ENCODE assay signal across 8 cellular contexts in the genomic region with DNA sequence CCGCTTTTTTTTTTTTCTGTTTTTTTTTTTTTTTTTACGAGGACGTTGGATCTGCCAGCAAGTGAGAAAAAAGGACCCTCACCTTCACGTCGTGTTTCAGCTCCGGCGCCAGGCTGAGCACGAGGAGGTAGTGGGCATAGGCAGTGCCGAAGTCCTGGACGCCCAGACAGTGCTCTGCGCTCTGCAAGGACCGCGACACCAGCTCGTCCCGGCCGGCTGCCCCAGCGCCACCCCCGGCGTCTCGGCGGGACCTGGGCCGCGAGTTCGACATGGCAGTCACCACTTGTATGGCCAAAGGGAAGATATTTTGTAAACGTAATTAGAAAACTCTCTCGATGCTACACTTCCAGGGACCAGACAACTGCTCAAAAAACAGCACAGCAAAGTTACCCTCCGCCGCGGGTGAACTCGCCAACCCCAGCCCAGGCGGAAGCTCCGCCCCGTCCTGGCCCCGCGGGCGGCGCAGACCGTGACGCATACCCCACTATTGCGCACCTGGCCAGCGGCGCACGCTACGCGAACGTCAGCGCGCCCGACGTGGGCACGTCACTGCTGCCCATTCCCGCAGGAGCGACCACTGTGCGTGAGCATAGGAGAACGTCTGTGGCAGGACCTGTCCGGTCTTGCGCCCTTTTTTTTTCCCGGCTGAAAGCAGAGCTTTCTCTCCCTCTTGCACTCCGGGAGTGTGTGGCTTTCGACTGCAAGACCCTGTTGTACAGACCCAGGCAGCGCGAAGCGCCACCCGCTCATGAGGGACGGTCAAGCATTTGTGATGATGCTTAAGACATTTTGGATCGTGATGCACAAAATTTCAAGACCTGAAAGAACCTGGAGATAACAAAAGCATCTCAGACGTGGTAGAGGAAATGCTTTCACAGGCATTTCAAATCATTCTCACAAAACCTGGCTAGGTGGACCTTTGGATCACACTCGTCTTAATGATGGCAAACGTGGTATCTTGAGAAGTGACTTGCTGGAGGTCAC.
DNase-seq lines count a peak whose midpoint lies in the region; ATAC-seq and TF ChIP-seq lines count a peak whose summit lies in the region.

TSS of gene PRMT9 (minus strand) at position 447 of the 984 bp plus-strand sequence. CDS start at position 271, 176 bp downstream.

- ATAC-seq in GM18873 (IDR thresholded peaks at IDR 0.05; ENCODE audit: low FRiP score, unreplicated experiment), result peak; percentile 99
- peak; percentile 99 for ATAC-seq in HG03135 (IDR thresholded peaks at IDR 0.05; ENCODE audit: unreplicated experiment)

- TF ChIP-seq CTCF in AG09309 (IDR thresholded peaks at IDR 0.05; ENCODE audit: control insufficient read depth, insufficient read depth, low read depth, low read length, missing control alignments), result no peak

- H3K4me3 ChIP-seq in AG09309 (ENCODE audit: control insufficient read depth, low read depth, low read length), result peak within 1 kb of the TSS; percentile 85

- DNase-seq in AG09309 (ENCODE audit: low read depth) (peak; percentile 73), NCI-H2227 (lab: John Stamatoyannopoulos, UW; ENCODE audit: unreplicated experiment) (peak; percentile 92), cerebellar cortex (ENCODE audit: low spot score) (peak; percentile 90), islet precursor cell (peak; percentile 94)
- DNase-seq in activated CD4-positive, CD25-positive, alpha-beta regulatory T cell treated with anti-CD3 and anti-CD28 coated beads, Interleukin-2, amount 50 U/mL, for 16 hours (ENCODE audit: low read depth, low spot score), result peak; percentile 65
- DNase-seq in stimulated activated CD4-positive, alpha-beta T cell treated with anti-CD3 and anti-CD28 coated beads, Interleukin-12 subunit alpha, Interleukin-12 subunit beta, amount 100 ng/mL, for 4 hours, result peak; percentile 86

Comparison
In these comparisons a context has a peak if more than half of its experiments do, and no peak if none do; other contexts are left out.
1. Peak in every context shown above with its lines: DNase-seq, ATAC-seq and H3K4me3 ChIP-seq.